In genomic region chr9:135822383-135822755, GRCh38 we compare ENCODE assay signal across 19 cellular contexts.
"Had no signal": no experiment of that assay in that cellular context is flagged by ENCODE, and none has a peak within 500 bp of the region (broad histone marks: within the 10 kb centered on the region; RNA-seq: fewer than 3 reads in every experiment).

No MANE protein-coding gene starts in this region.

- ATAC-seq: activated T-helper 17 cell treated with anti-CD3 and anti-CD28 coated beads, Interleukin-2, amount 50 U/mL, for 72 hours; left lung; naive thymus-derived CD4-positive, alpha-beta T cell had no signal

- DNase-seq: activated CD8-positive, alpha-beta memory T cell treated with anti-CD3 and anti-CD28 coated beads for 24 hours; activated CD8-positive, alpha-beta memory T cell treated with anti-CD3 and anti-CD28 coated beads, Interleukin-2, amount 50 U/mL, for 4 hours; activated naive CD8-positive, alpha-beta T cell treated with anti-CD3 and anti-CD28 coated beads for 36 hours; activated T-cell treated with anti-CD3 and anti-CD28 coated beads, Interleukin-2, amount 50 U/mL, for 24 hours; amniotic stem cell; colonic mucosa; foreskin fibroblast; left lung; naive thymus-derived CD4-positive, alpha-beta T cell; spleen; stimulated activated CD4-positive, alpha-beta T cell treated with anti-CD3 and anti-CD28 coated beads, Interleukin-4, amount 100 ng/mL, for 24 hours had no signal

- H3K27ac ChIP-seq: breast epithelium, colonic mucosa, epithelial cell of prostate, left lung, prostate gland, spleen, tibial artery had no signal

- H3K4me3 ChIP-seq: breast epithelium, colonic mucosa, left lung, lung, prostate gland, spleen, tibial artery had no signal

- H3K9me3 ChIP-seq: breast epithelium, colonic mucosa, left lung, prostate gland, spleen, tibial artery had no signal

- H3K9me3 Mint-ChIP-seq: activated naive CD8-positive, alpha-beta T cell treated with anti-CD3 and anti-CD28 coated beads for 36 hours; activated T-cell treated with anti-CD3 and anti-CD28 coated beads, Interleukin-2, amount 50 U/mL, for 24 hours; activated T-helper 17 cell treated with anti-CD3 and anti-CD28 coated beads, Interleukin-2, amount 50 U/mL, for 72 hours; central memory CD8-positive, alpha-beta T cell; naive thymus-derived CD4-positive, alpha-beta T cell; stimulated activated naive CD8-positive, alpha-beta T cell treated with anti-CD3 and anti-CD28 coated beads, Interleukin-15, Interleukin-2, amounts not matched to agents 100 ng/mL and 50 ng/mL, for 24 hours had no signal

- H3K4me3 Mint-ChIP-seq: activated naive CD8-positive, alpha-beta T cell treated with anti-CD3 and anti-CD28 coated beads for 36 hours; activated T-cell treated with anti-CD3 and anti-CD28 coated beads, Interleukin-2, amount 50 U/mL, for 24 hours; activated T-helper 17 cell treated with anti-CD3 and anti-CD28 coated beads, Interleukin-2, amount 50 U/mL, for 72 hours; central memory CD8-positive, alpha-beta T cell; naive thymus-derived CD4-positive, alpha-beta T cell; stimulated activated naive CD8-positive, alpha-beta T cell treated with anti-CD3 and anti-CD28 coated beads, Interleukin-15, Interleukin-2, amounts not matched to agents 100 ng/mL and 50 ng/mL, for 24 hours had no signal

- H3K27ac Mint-ChIP-seq: activated naive CD8-positive, alpha-beta T cell treated with anti-CD3 and anti-CD28 coated beads for 36 hours; stimulated activated naive CD8-positive, alpha-beta T cell treated with anti-CD3 and anti-CD28 coated beads, Interleukin-15, Interleukin-2, amounts not matched to agents 100 ng/mL and 50 ng/mL, for 24 hours had no signal

- H3K27me3 Mint-ChIP-seq: activated naive CD8-positive, alpha-beta T cell treated with anti-CD3 and anti-CD28 coated beads for 36 hours; activated T-cell treated with anti-CD3 and anti-CD28 coated beads, Interleukin-2, amount 50 U/mL, for 24 hours; activated T-helper 17 cell treated with anti-CD3 and anti-CD28 coated beads, Interleukin-2, amount 50 U/mL, for 72 hours; central memory CD8-positive, alpha-beta T cell; naive thymus-derived CD4-positive, alpha-beta T cell; stimulated activated naive CD8-positive, alpha-beta T cell treated with anti-CD3 and anti-CD28 coated beads, Interleukin-15, Interleukin-2, amounts not matched to agents 100 ng/mL and 50 ng/mL, for 24 hours had no signal

- H3K4me1 ChIP-seq: breast epithelium, colonic mucosa, left lung, prostate gland, spleen, tibial artery had no signal
